ENCODE assay signal across 8 cellular contexts in the genomic region with DNA sequence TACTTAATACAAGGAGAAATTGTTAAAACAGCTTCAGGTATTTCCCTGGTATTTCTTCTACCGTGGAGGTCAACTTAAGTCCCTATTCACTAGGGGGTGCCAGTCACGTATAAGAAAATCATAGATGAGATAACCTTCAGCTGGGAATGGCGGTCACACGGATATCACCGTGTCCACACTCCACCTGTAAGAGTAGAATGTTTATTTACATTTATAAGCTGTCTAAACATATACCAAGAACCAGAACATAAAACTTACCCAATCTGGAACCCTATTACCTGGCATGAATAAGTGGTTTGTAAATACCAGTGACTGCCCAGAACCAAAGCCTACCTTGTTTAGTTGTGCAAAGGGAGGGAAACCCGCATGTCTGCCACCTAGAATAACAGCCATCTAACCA. TPM values are rescaled to one million over a fixed set of nuclear protein-coding genes. Genes with fewer than 3 reads are reported as not detected.
DNase-seq lines count a peak whose midpoint lies in the region; ATAC-seq and TF ChIP-seq lines count a peak whose summit lies in the region.

No MANE protein-coding gene starts in this region.

- CTCF ChIA-PET in A673 (lab: Charles Lee): interaction anchor here (1.1 to 1.4 kb wide), 3 partner anchors 55 to 156 kb away, joined by 3 to 4 read pairs (median 4); a partner anchor contains a TSS

- POLR2A ChIA-PET in A673 (lab: Charles Lee; ENCODE audit: low non-redundant PET): no interaction called here

- ATAC-seq in HG02571 (IDR thresholded peaks at IDR 0.05; ENCODE audit: unreplicated experiment): peak; percentile 59

- no peaks in the 10 kb centered on the region for H3K4me1 ChIP-seq in A673 (ENCODE audit: insufficient read depth, low read length, poor library complexity, severe bottlenecking)

- no peaks in the 10 kb centered on the region for H3K9me3 ChIP-seq in A673 (ENCODE audit: low read depth, low read length, poor library complexity, severe bottlenecking)

- H3K27me3 ChIP-seq in A673 (replicated peaks; ENCODE audit: insufficient read depth, low read depth, low read length, poor library complexity): no peaks in the 10 kb centered on the region

- BruUV-seq in A673 (replicated peaks; lab: Mats Ljungman, UMichigan): no TSS peak

- H3K36me3 ChIP-seq in A673 (ENCODE audit: insufficient read depth, low read length, poor library complexity, severe bottlenecking): no peaks in the 10 kb centered on the region

- no peak overlapping the region for H3K4me3 ChIP-seq in A673 (ENCODE audit: low read depth, low read length, poor library complexity, severe bottlenecking)

- DNase-seq in A673 (ENCODE audit: low spot score) (peak; percentile 77), GM03348 (ENCODE audit: low spot score) (peak; percentile 27), NCI-H1105 treated with DMSO at 0.1 percent for 48 hours (lab: John Stamatoyannopoulos, UW) (peak; percentile 75), SW480 (ENCODE audit: low spot score) (peak; percentile 76), cerebellar cortex (ENCODE audit: low spot score) (peak; percentile 74), medulla oblongata (ENCODE audit: extremely low spot score) (peak; percentile 75), ureter (ENCODE audit: low spot score) (peak; percentile 54)

- intact Hi-C loops in A673 (cut with micrococcal nuclease; ENCODE audit: unreplicated experiment): loop anchor here (2.0 to 5.0 kb wide), 2 partner anchors 146 to 808 kb away; no protein-coding TSS in a partner anchor

- TF ChIP-seq CTCF in A673 (conservative IDR thresholded peaks at IDR 0.05; ENCODE audit: low read depth, low read length): peak; percentile 82

- no peak overlapping the region for H3K27ac ChIP-seq in A673 (ENCODE audit: low read depth, low read length, poor library complexity, severe bottlenecking)

RNA-seq across cellular contexts. Expression of a gene that starts 1.9 kb away (rescaled TPM):
- 7.0 and 7.9 TPM in 2 replicates for total RNA-seq in A673 (2021)
- 1.4 TPM for total RNA-seq in ureter

RNA-seq across cellular contexts. Expression of a gene that starts 55.2 kb away (rescaled TPM):
- total RNA-seq in A673 (2021): 57.4 and 62.5 TPM in 2 replicates
- total RNA-seq in ureter: 1.5 TPM

Comparison
In these comparisons a context has a peak if more than half of its experiments do, and no peak if none do; other contexts are left out.
1. DNase-seq: peak in every context shown above with its lines; median percentile 77 in A673; 76 in SW480; 75 in NCI-H1105 treated with DMSO at 0.1 percent for 48 hours; 75 in medulla oblongata; 74 in cerebellar cortex; 54 in ureter; 27 in GM03348.
2. RNA of a gene that starts 55.2 kb away (total RNA-seq): 57.4 to 62.5 TPM in A673; 1.5 TPM in ureter (single experiment); every median in the first group is over 10 times any median in the second.